Comparison of ENCODE assay signal across 17 cellular contexts in genomic region chr2:186683341-186683740, GRCh38.
"Had no signal": no experiment of that assay in that cellular context is flagged by ENCODE, and none has a peak within 500 bp of the region (broad histone marks: within the 10 kb centered on the region; RNA-seq: fewer than 3 reads in every experiment).

No MANE protein-coding gene starts in this region.

- H3K27ac Mint-ChIP-seq: activated naive CD4-positive, alpha-beta T cell treated with anti-CD3 and anti-CD28 coated beads for 36 hours; activated naive CD8-positive, alpha-beta T cell treated with anti-CD3 and anti-CD28 coated beads, Interleukin-2, amount 50 U/mL, for 24 hours; activated T-helper 2 cell treated with anti-CD3 and anti-CD28 coated beads, Interferon-gamma antibody, Interleukin-2, Interleukin-4, amounts not matched to agents 10 μg/mL and 5 μg/mL and 100 μg/mL, durations not matched to agents 14 hours and 24 hours and 36 hours; naive thymus-derived CD8-positive, alpha-beta T cell; stimulated activated naive B cell treated with anti-CD40 and anti-IgM and Interleukin-4, amounts not matched to agents 10 μg/mL and 1 μg/mL and 100 μg/mL, for 72 hours had no signal

- H3K4me1 Mint-ChIP-seq: activated naive CD8-positive, alpha-beta T cell treated with anti-CD3 and anti-CD28 coated beads, Interleukin-2, amount 50 U/mL, for 24 hours; naive thymus-derived CD8-positive, alpha-beta T cell; stimulated activated naive B cell treated with anti-CD40 and anti-IgM and Interleukin-4, amounts not matched to agents 10 μg/mL and 1 μg/mL and 100 μg/mL, for 72 hours had no signal

- H3K36me3 ChIP-seq: colonic mucosa had no signal

- ATAC-seq: activated naive CD8-positive, alpha-beta T cell treated with anti-CD3 and anti-CD28 coated beads, Interleukin-2, amount 50 U/mL, for 24 hours; left lung; naive thymus-derived CD8-positive, alpha-beta T cell; stimulated activated naive B cell treated with anti-CD40 and anti-IgM and Interleukin-4, amounts not matched to agents 10 μg/mL and 1 μg/mL and 100 μg/mL, for 72 hours had no signal

- H3K4me3 Mint-ChIP-seq: activated naive CD4-positive, alpha-beta T cell treated with anti-CD3 and anti-CD28 coated beads for 36 hours; activated naive CD8-positive, alpha-beta T cell treated with anti-CD3 and anti-CD28 coated beads, Interleukin-2, amount 50 U/mL, for 24 hours; naive thymus-derived CD8-positive, alpha-beta T cell; stimulated activated naive B cell treated with anti-CD40 and anti-IgM and Interleukin-4, amounts not matched to agents 10 μg/mL and 1 μg/mL and 100 μg/mL, for 72 hours had no signal

- H3K27me3 Mint-ChIP-seq: activated naive CD8-positive, alpha-beta T cell treated with anti-CD3 and anti-CD28 coated beads, Interleukin-2, amount 50 U/mL, for 24 hours; stimulated activated naive B cell treated with anti-CD40 and anti-IgM and Interleukin-4, amounts not matched to agents 10 μg/mL and 1 μg/mL and 100 μg/mL, for 72 hours had no signal

- H3K27ac ChIP-seq: colonic mucosa, esophagus squamous epithelium, left lung, neutrophil, tibial artery had no signal

- H3K4me3 ChIP-seq: colonic mucosa, esophagus squamous epithelium, left lung, tibial artery had no signal

- H3K4me1 ChIP-seq: colonic mucosa, esophagus squamous epithelium, left lung, tibial artery had no signal

- H3K27me3 ChIP-seq: colonic mucosa, esophagus squamous epithelium, left lung, neutrophil, tibial artery had no signal

- H3K9me3 ChIP-seq: colonic mucosa, neutrophil, tibial artery had no signal

- DNase-seq: activated CD4-positive, alpha-beta T cell treated with anti-CD3 and anti-CD28 coated beads for 1 hour; activated CD4-positive, alpha-beta T cell treated with anti-CD3 and anti-CD28 coated beads, Interleukin-2, amount 50 U/mL, for 4 hours; activated naive CD4-positive, alpha-beta T cell treated with anti-CD3 and anti-CD28 coated beads for 36 hours; activated naive CD8-positive, alpha-beta T cell treated with anti-CD3 and anti-CD28 coated beads, Interleukin-2, amount 50 U/mL, for 24 hours; colonic mucosa; esophagus squamous epithelium; left lung; naive thymus-derived CD8-positive, alpha-beta T cell; retina; stimulated activated CD4-positive, alpha-beta T cell treated with anti-CD3 and anti-CD28 coated beads, Interleukin-15, amount 100 ng/mL, for 24 hours; stimulated activated CD4-positive, alpha-beta T cell treated with anti-CD3 and anti-CD28 coated beads, Interleukin-4, amount 100 ng/mL, for 1 hour; stimulated activated naive B cell treated with anti-CD40 and anti-IgM and Interleukin-4, amounts not matched to agents 10 μg/mL and 1 μg/mL and 100 μg/mL, for 72 hours; T-helper 1 cell; T1000; tibial artery had no signal
